ENCODE assay signal across 2 cellular contexts in the genomic region with DNA sequence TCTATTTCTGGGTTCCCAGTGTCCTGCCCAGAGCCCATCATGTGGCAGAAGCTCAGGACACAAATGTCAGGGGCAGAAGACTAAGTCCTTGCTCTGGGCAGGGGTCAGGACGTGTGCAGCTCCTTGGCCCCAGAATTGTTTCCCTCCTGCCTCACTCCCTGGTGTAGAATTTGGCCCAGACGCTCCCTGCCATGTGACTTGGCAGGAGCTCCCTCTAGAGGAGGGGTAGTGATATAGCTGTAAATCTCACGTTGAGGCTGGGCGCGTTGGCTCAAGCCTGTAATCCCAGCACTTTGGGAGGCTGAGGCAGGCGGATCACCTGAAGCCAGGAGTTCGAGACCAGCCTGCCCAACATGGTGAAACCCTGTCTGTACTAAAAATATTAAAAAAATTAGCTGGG.
TF ChIP-seq lines count a peak whose summit lies in the region.

No MANE protein-coding gene starts in this region.

TF ChIP-seq in SK-N-SH, 30 proteins besides CTCF, POLR2A, EP300 and RAD21 (continued from another document):
- TF ChIP-seq USF2 (IDR thresholded peaks at IDR 0.05; ENCODE audit: borderline replicate concordance, low read depth, low read length): no peak
- no peak for TF ChIP-seq RXRA (IDR thresholded peaks at IDR 0.05; ENCODE audit: borderline replicate concordance, low read depth)
- TF ChIP-seq EZH2phosphoT487 (IDR thresholded peaks at IDR 0.05; ENCODE audit: borderline replicate concordance, low read depth): no peak
- TF ChIP-seq MEF2A (IDR thresholded peaks at IDR 0.05; ENCODE audit: borderline replicate concordance, low read depth): no peak

TF ChIP-seq in SK-N-SH treated with all-trans-retinoic acid at 6 μM for 48 hours, 23 proteins besides CTCF, POLR2A, EP300 and RAD21 (continued from another document):
- TF ChIP-seq TSHZ2 (CRISPR knock-in tag; IDR thresholded peaks at IDR 0.05) (no peak), SNAI2 (CRISPR knock-in tag; IDR thresholded peaks at IDR 0.05) (no peak), ZC3H10 (CRISPR knock-in tag; IDR thresholded peaks at IDR 0.05) (no peak), RARB (CRISPR knock-in tag; IDR thresholded peaks at IDR 0.05) (no peak), GLIS3 (CRISPR knock-in tag; IDR thresholded peaks at IDR 0.05) (no peak), ZNF565 (CRISPR knock-in tag; conservative IDR thresholded peaks at IDR 0.05; ENCODE audit: low read depth) (no peak), ZNF8 (CRISPR knock-in tag; IDR thresholded peaks at IDR 0.05) (no peak), ZNF70 (CRISPR knock-in tag; IDR thresholded peaks at IDR 0.05) (no peak), TCF4 (CRISPR knock-in tag; IDR thresholded peaks at IDR 0.05; ENCODE audit: borderline replicate concordance) (no peak), PPARA (CRISPR knock-in tag; IDR thresholded peaks at IDR 0.05; ENCODE audit: borderline replicate concordance) (no peak), OSR1 (CRISPR knock-in tag; IDR thresholded peaks at IDR 0.05) (no peak), ESRRG (CRISPR knock-in tag; IDR thresholded peaks at IDR 0.05) (no peak)
- TF ChIP-seq, protein P1, sequence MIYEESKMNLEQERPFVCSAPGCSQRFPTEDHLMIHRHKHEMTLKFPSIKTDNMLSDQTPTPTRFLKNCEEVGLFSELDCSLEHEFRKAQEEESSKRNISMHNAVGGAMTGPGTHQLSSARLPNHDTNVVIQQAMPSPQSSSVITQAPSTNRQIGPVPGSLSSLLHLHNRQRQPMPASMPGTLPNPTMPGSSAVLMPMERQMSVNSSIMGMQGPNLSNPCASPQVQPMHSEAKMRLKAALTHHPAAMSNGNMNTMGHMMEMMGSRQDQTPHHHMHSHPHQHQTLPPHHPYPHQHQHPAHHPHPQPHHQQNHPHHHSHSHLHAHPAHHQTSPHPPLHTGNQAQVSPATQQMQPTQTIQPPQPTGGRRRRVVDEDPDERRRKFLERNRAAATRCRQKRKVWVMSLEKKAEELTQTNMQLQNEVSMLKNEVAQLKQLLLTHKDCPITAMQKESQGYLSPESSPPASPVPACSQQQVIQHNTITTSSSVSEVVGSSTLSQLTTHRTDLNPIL (CRISPR knock-in tag; IDR thresholded peaks at IDR 0.05; ENCODE audit: low read depth): no peak
